ENCODE assay signal across 8 cellular contexts in the genomic region with DNA sequence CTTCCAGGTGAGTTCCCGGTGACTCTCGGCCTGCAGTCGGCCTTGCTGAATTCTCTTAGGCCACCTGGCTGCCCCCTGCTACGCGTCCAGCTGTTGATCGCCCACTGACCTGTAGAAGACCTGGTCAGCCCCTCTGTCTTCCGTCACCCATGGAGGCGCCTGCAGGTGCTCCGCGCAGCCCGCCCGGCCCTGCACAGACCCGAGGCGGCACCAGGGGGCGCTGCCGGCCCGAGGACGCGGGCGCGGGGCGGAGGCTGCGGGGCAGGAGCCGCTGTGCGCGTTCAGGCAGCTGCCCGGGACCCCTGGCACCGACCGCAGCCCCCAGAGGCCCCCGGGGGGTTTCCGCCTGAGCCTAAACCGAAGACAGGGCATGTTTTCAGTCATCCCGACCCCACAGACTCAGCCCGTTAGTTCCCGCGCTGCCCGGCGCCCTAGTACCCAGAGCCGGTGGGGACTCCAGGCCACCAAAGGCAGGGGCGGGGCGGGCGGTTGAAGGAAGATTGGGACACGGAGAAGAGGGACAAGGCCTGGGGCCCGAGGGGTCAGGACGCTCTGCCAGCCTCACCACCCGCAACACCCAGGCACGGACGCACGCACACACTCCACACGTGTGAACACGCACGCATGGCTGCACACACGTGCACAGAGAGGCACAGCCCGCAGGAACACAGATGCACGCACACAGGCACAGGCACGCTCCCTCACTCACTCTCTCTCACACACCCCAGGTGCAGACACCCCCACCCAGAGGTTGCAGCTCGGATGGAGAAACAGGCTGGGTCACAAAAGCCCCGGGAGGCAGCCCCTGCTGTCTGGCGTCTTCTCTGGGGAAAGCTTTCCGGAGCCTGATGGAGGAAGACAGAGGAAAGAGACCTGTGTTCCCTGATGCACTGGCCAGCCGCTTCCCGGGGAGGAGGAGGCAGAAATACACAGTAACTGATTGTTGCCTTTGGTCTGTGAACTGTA. TPM values are rescaled to one million over a fixed set of nuclear protein-coding genes. Genes with fewer than 3 reads are reported as not detected.
DNase-seq lines count a peak whose midpoint lies in the region; ATAC-seq and TF ChIP-seq lines count a peak whose summit lies in the region.
"Not testable (repeated sequence)": the region's sequence is repeated elsewhere in the genome, so short reads cannot be mapped to it uniquely, and the experiment has no call there.

No MANE protein-coding gene starts in this region.

- peak overlapping the region; percentile 30; the same call in 1 of the 2 replicates for H3K27ac ChIP-seq in BLaER1
- H3K27ac ChIP-seq in PC-3 (ENCODE audit: low read length) = not testable (repeated sequence)

- TF ChIP-seq CTCF in PC-3 (conservative IDR thresholded peaks at IDR 0.05; ENCODE audit: low read depth, low read length); nephron (IDR thresholded peaks at IDR 0.05; ENCODE audit: unreplicated experiment in 3 of 3): not testable (repeated sequence)

- BruUV-seq in PC-3 (replicated peaks; lab: Mats Ljungman, UMichigan) = not testable (repeated sequence)

- not testable (repeated sequence) for H4K20me1 ChIP-seq in BLaER1; PC-3 (ENCODE audit: low read length)

- H3K27me3 Mint-ChIP-seq in activated T-helper 1 cell treated with anti-CD3 and anti-CD28 coated beads, Interleukin-12 subunit alpha, Interleukin-12 subunit beta, Interleukin-2, Interleukin-4 antibody, amounts not matched to agents 30 ng/mL and 10 ng/mL and 1 ng/mL, durations not matched to agents 14 hours and 24 hours and 36 hours (ENCODE audit: insufficient read depth) = not testable (repeated sequence)
- peaks cover 24% of the 10 kb centered on the region for H3K27me3 Mint-ChIP-seq in nephron (ENCODE audit: low read depth)

- H2AFZ ChIP-seq in PC-3 (ENCODE audit: low read length) = not testable (repeated sequence)

- H3K36me3 ChIP-seq in BLaER1; H7 (replicated peaks; ENCODE audit: control insufficient read depth, insufficient read depth, low read length); PC-3 (ENCODE audit: low read depth, low read length): not testable (repeated sequence)

- not testable (repeated sequence) for H3K36me3 Mint-ChIP-seq in activated T-helper 1 cell treated with anti-CD3 and anti-CD28 coated beads, Interleukin-12 subunit alpha, Interleukin-12 subunit beta, Interleukin-2, Interleukin-4 antibody, amounts not matched to agents 30 ng/mL and 10 ng/mL and 1 ng/mL, durations not matched to agents 14 hours and 24 hours and 36 hours (ENCODE audit: low read depth); nephron (ENCODE audit: low read depth)

- H3K4me1 Mint-ChIP-seq in activated T-helper 1 cell treated with anti-CD3 and anti-CD28 coated beads, Interleukin-12 subunit alpha, Interleukin-12 subunit beta, Interleukin-2, Interleukin-4 antibody, amounts not matched to agents 30 ng/mL and 10 ng/mL and 1 ng/mL, durations not matched to agents 14 hours and 24 hours and 36 hours (ENCODE audit: low read depth) = peaks cover 29% of the 10 kb centered on the region
- H3K4me1 Mint-ChIP-seq in nephron = not testable (repeated sequence)

- H3K4me3 ChIP-seq in BLaER1; PC-3 (ENCODE audit: low read length): not testable (repeated sequence)
- peak overlapping the region; percentile 6; the same call in 1 of the 2 replicates for H3K4me3 ChIP-seq in H7 (ENCODE audit: insufficient read depth, low read depth, low read length)

- peak; percentile 79 for ATAC-seq in GM19324 (IDR thresholded peaks at IDR 0.05; ENCODE audit: low FRiP score, unreplicated experiment)
- ATAC-seq in HG03135 (IDR thresholded peaks at IDR 0.05; ENCODE audit: unreplicated experiment) = peak; percentile 71
- peak; percentile 95 for ATAC-seq in PC-3
- ATAC-seq in Right ventricle myocardium superior (ENCODE audit: poor library complexity) = peak; percentile 96

- H3K4me3 Mint-ChIP-seq in activated T-helper 1 cell treated with anti-CD3 and anti-CD28 coated beads, Interleukin-12 subunit alpha, Interleukin-12 subunit beta, Interleukin-2, Interleukin-4 antibody, amounts not matched to agents 30 ng/mL and 10 ng/mL and 1 ng/mL, durations not matched to agents 14 hours and 24 hours and 36 hours = peak overlapping the region; percentile 74
- H3K4me3 Mint-ChIP-seq in nephron = peak overlapping the region; percentile 60 to 63 (median 61)

- peaks cover 23% of the 10 kb centered on the region for H3K4me1 ChIP-seq in BLaER1
- not testable (repeated sequence) for H3K4me1 ChIP-seq in PC-3 (ENCODE audit: insufficient read depth, low read length)

- not testable (repeated sequence) for H3K9ac ChIP-seq in BLaER1; PC-3 (ENCODE audit: low read length)

- not testable (repeated sequence) for H3K9me2 ChIP-seq in PC-3 (replicated peaks; ENCODE audit: low read length)

- not testable (repeated sequence) for H3K27me3 ChIP-seq in BLaER1; H7 (ENCODE audit: control insufficient read depth, insufficient read depth, low read length); PC-3 (ENCODE audit: low read length)

- DNase-seq in H7; PC-3; activated T-helper 1 cell treated with anti-CD3 and anti-CD28 coated beads, Interleukin-12 subunit alpha, Interleukin-12 subunit beta, Interleukin-2, Interleukin-4 antibody, amounts not matched to agents 30 ng/mL and 10 ng/mL and 1 ng/mL, durations not matched to agents 14 hours and 24 hours and 36 hours (ENCODE audit: low spot score); Right ventricle myocardium superior: not testable (repeated sequence)

- intact Hi-C loops in PC-3 (cut with micrococcal nuclease); activated T-helper 1 cell treated with anti-CD3 and anti-CD28 coated beads, Interleukin-12 subunit alpha, Interleukin-12 subunit beta, Interleukin-2, Interleukin-4 antibody, amounts not matched to agents 30 ng/mL and 10 ng/mL and 1 ng/mL, durations not matched to agents 14 hours and 24 hours and 36 hours (cut with micrococcal nuclease); Right ventricle myocardium superior (cut with DNase I): not testable (repeated sequence)

- CTCF ChIA-PET in PC-3 (lab: Charles Lee) = not testable (repeated sequence)

- peak overlapping the region; percentile 85 for H3K27ac Mint-ChIP-seq in activated T-helper 1 cell treated with anti-CD3 and anti-CD28 coated beads, Interleukin-12 subunit alpha, Interleukin-12 subunit beta, Interleukin-2, Interleukin-4 antibody, amounts not matched to agents 30 ng/mL and 10 ng/mL and 1 ng/mL, durations not matched to agents 14 hours and 24 hours and 36 hours
- not testable (repeated sequence) for H3K27ac Mint-ChIP-seq in nephron

- H3F3A ChIP-seq in PC-3 (ENCODE audit: low read length, unreplicated experiment) = not testable (repeated sequence)

- not testable (repeated sequence) for H3K79me2 ChIP-seq in PC-3 (ENCODE audit: low read length)

- H3K4me2 ChIP-seq in BLaER1 = peak overlapping the region; percentile 51
- not testable (repeated sequence) for H3K4me2 ChIP-seq in PC-3 (ENCODE audit: low read length)

- POLR2A ChIA-PET in PC-3 (lab: Charles Lee; ENCODE audit: unreplicated experiment) = not testable (repeated sequence)

- not testable (repeated sequence) for H3K9me3 ChIP-seq in BLaER1; PC-3 (ENCODE audit: low read length)

- H3K9me3 Mint-ChIP-seq in activated T-helper 1 cell treated with anti-CD3 and anti-CD28 coated beads, Interleukin-12 subunit alpha, Interleukin-12 subunit beta, Interleukin-2, Interleukin-4 antibody, amounts not matched to agents 30 ng/mL and 10 ng/mL and 1 ng/mL, durations not matched to agents 14 hours and 24 hours and 36 hours; nephron: not testable (repeated sequence)

RNA-seq across cellular contexts. Expression of gene APOD, which starts 41.1 kb away (rescaled TPM):
- not detected in 2 replicates for total RNA-seq in H7 (2014; rRNA removed; shearing (Covaris generic))
- total RNA-seq in PC-3 (2014; rRNA removed) = 0.29 TPM in 1 of 2 replicates, not detected in the other
- total RNA-seq in activated T-helper 1 cell treated with anti-CD3 and anti-CD28 coated beads, Interleukin-12 subunit alpha, Interleukin-12 subunit beta, Interleukin-2, Interleukin-4 antibody, amounts not matched to agents 30 ng/mL and 10 ng/mL and 1 ng/mL, durations not matched to agents 14 hours and 24 hours and 36 hours = 3.4 and 4.0 TPM in 2 replicates
- total RNA-seq in Right ventricle myocardium superior = 322 TPM

Comparison
In these comparisons a context has a peak if more than half of its experiments do, and no peak if none do; other contexts are left out.
1. RNA of gene APOD, which starts 41.1 kb away (total RNA-seq): 322 TPM in Right ventricle myocardium superior (single experiment); 3.4 to 4.0 TPM in activated T-helper 1 cell treated with anti-CD3 and anti-CD28 coated beads, Interleukin-12 subunit alpha, Interleukin-12 subunit beta, Interleukin-2, Interleukin-4 antibody, amounts not matched to agents 30 ng/mL and 10 ng/mL and 1 ng/mL, durations not matched to agents 14 hours and 24 hours and 36 hours, not detected in H7 and 0.29 TPM in PC-3; every median in the first group is over 10 times any median in the second.
2. Peak in every context shown above with its lines, with median percentiles within 50 percentile points of each other: ATAC-seq.